In genomic region chr2:185625604-185626003, GRCh38 we compare ENCODE assay signal across 16 cellular contexts.
DNase-seq lines count a peak whose midpoint lies in the region; TF ChIP-seq lines count a peak whose summit lies in the region.
"Had no signal": no experiment of that assay in that cellular context is flagged by ENCODE, and none has a peak within 500 bp of the region (broad histone marks: within the 10 kb centered on the region; RNA-seq: fewer than 3 reads in every experiment).

No MANE protein-coding gene starts in this region.

- H3K4me1 Mint-ChIP-seq in Calu3 (ENCODE audit: low read depth, unreplicated experiment): no peaks in the 10 kb centered on the region
- H3K4me1 Mint-ChIP-seq: B cell, GM23338 had no signal

- H3K79me2 ChIP-seq in KMS-11 (ENCODE audit: insufficient read depth, low read depth): no peaks in the 10 kb centered on the region

- CTCF ChIA-PET in Calu3 (lab: Charles Lee): interaction anchor here (1.8 kb wide), 1 partner anchor 113 kb away, joined by 5 read pairs; the partner anchor contains the start of gene FSIP2

- H3K4me3 ChIP-seq in KMS-11 (IDR thresholded peaks at IDR 0.05; ENCODE audit: insufficient read depth, low read depth, low read length) (no peak overlapping the region), H7 (ENCODE audit: insufficient read depth, low read depth, low read length) (no peak overlapping the region)
- H3K4me3 ChIP-seq: BLaER1 treated with 17β-estradiol and CSF1 and Interleukin-3, amounts not matched to agents 10 nM and 100 nM; GM23338 had no signal

- no TSS peak for BruUV-seq in Calu3 (replicated peaks; lab: Mats Ljungman, UMichigan)

- H4K20me1 ChIP-seq in KMS-11 (ENCODE audit: insufficient read depth): no peaks in the 10 kb centered on the region
- H4K20me1 ChIP-seq: BLaER1 treated with 17β-estradiol and CSF1 and Interleukin-3, amounts not matched to agents 10 nM and 100 nM had no signal

- H3K36me3 ChIP-seq in KMS-11 (ENCODE audit: insufficient read depth) (no peaks in the 10 kb centered on the region), H7 (replicated peaks; ENCODE audit: control insufficient read depth, insufficient read depth, low read length) (no peaks in the 10 kb centered on the region)
- H3K36me3 ChIP-seq: BLaER1 treated with 17β-estradiol and CSF1 and Interleukin-3, amounts not matched to agents 10 nM and 100 nM had no signal

- H3K9ac ChIP-seq in KMS-11: no peak overlapping the region
- H3K9ac ChIP-seq: BLaER1 treated with 17β-estradiol and CSF1 and Interleukin-3, amounts not matched to agents 10 nM and 100 nM had no signal

- peak overlapping the region; percentile 37 for H3K4me2 ChIP-seq in KMS-11
- H3K4me2 ChIP-seq: GM23338 had no signal

- H2AFZ ChIP-seq in KMS-11 (ENCODE audit: low read depth): no peak overlapping the region
- H2AFZ ChIP-seq: GM23338 had no signal

- H3K4me1 ChIP-seq in KMS-11 (ENCODE audit: low read depth, poor library complexity, severe bottlenecking): peaks cover 21% of the 10 kb centered on the region
- H3K4me1 ChIP-seq: BLaER1 treated with 17β-estradiol and CSF1 and Interleukin-3, amounts not matched to agents 10 nM and 100 nM had no signal

- H3K27ac Mint-ChIP-seq in Calu3 (ENCODE audit: unreplicated experiment): no peak overlapping the region
- H3K27ac Mint-ChIP-seq: B cell; CD8-positive, alpha-beta T cell; GM23338; HFFc6 had no signal

- peak; percentile 40 for DNase-seq in D341Med (ENCODE audit: low spot score)
- peak; percentile 89 for DNase-seq in NCI-H82 (lab: John Stamatoyannopoulos, UW)
- peak; percentile 12 for DNase-seq in RPMI8226
- DNase-seq in Calu3: no peak
- no peak for DNase-seq in H7
- no peak for DNase-seq in activated T-cell treated with anti-CD3 and anti-CD28 coated beads for 4 hours
- no peak for DNase-seq in NK-92 (lab: John Stamatoyannopoulos, UW; ENCODE audit: unreplicated experiment)
- DNase-seq: CD8-positive, alpha-beta T cell; DMS153; DMS79; GDM1; HFFc6 had no signal

- H3K4me3 Mint-ChIP-seq in Calu3 (ENCODE audit: low read depth, unreplicated experiment): no peak overlapping the region
- H3K4me3 Mint-ChIP-seq: B cell; CD8-positive, alpha-beta T cell; GM23338; HFFc6 had no signal

- no peaks in the 10 kb centered on the region for H3K27me3 Mint-ChIP-seq in Calu3 (ENCODE audit: unreplicated experiment)
- H3K27me3 Mint-ChIP-seq: B cell had no signal

- H3K36me3 Mint-ChIP-seq in Calu3 (ENCODE audit: insufficient read depth, unreplicated experiment): no peaks in the 10 kb centered on the region
- H3K36me3 Mint-ChIP-seq: CD8-positive, alpha-beta T cell had no signal

- H3K27me3 ChIP-seq in KMS-11 (ENCODE audit: insufficient read depth, low read depth) (no peaks in the 10 kb centered on the region), H7 (ENCODE audit: control insufficient read depth, insufficient read depth, low read length) (no peaks in the 10 kb centered on the region)
- H3K27me3 ChIP-seq: BLaER1 treated with 17β-estradiol and CSF1 and Interleukin-3, amounts not matched to agents 10 nM and 100 nM had no signal

- intact Hi-C loops in Calu3 (cut with micrococcal nuclease; ENCODE audit: unreplicated experiment): no loop called here

- no peaks in the 10 kb centered on the region for H3K9me3 Mint-ChIP-seq in Calu3 (ENCODE audit: low read depth, unreplicated experiment)
- H3K9me3 Mint-ChIP-seq: CD8-positive, alpha-beta T cell; GM23338 had no signal

- peak overlapping the region; percentile 4; the same call in 1 of the 2 replicates for H3K27ac ChIP-seq in KMS-11
- H3K27ac ChIP-seq: BLaER1 treated with 17β-estradiol and CSF1 and Interleukin-3, amounts not matched to agents 10 nM and 100 nM had no signal

- TF ChIP-seq CTCF in KMS-11 (conservative IDR thresholded peaks at IDR 0.05; ENCODE audit: low read depth, low read length): no peak
- TF ChIP-seq CTCF in Calu3 (IDR thresholded peaks at IDR 0.05; ENCODE audit: unreplicated experiment): no peak

Comparison
In these comparisons a context has a peak if more than half of its experiments do, and no peak if none do; other contexts are left out.
1. DNase-seq: peak in D341Med (single experiment), NCI-H82 (single experiment) and RPMI8226 (single experiment); none in Calu3 (single experiment), H7 (single experiment), activated T-cell treated with anti-CD3 and anti-CD28 coated beads for 4 hours (single experiment) and NK-92 (single experiment).